Comparison of ENCODE assay signal across 14 cellular contexts in genomic region chr9:109452761-109453160, GRCh38. TPM values are rescaled to one million over a fixed set of nuclear protein-coding genes. Genes with fewer than 3 reads are reported as not detected.
A peak's percentile ranks its signal among the peaks of the same experiment; 100 is the strongest.
DNase-seq lines count a peak whose midpoint lies in the region; ATAC-seq and TF ChIP-seq lines count a peak whose summit lies in the region.
"Had no signal": no experiment of that assay in that cellular context is flagged by ENCODE, and none has a peak within 500 bp of the region (broad histone marks: within the 10 kb centered on the region; RNA-seq: fewer than 3 reads in every experiment).

No MANE protein-coding gene starts in this region.

- H2BK120ac ChIP-seq in mesendoderm (ENCODE audit: low read depth, low read length) (no peak overlapping the region), H9 (ENCODE audit: low read depth, low read length, poor library complexity, severe bottlenecking) (no peak overlapping the region)

- no peak overlapping the region for H2BK15ac ChIP-seq in mesendoderm (replicated peaks; ENCODE audit: low read depth)
- H2BK15ac ChIP-seq in H9 (ENCODE audit: low read depth, low read length), result no peak overlapping the region

- H2AFZ ChIP-seq in H9 (ENCODE audit: low read length), result no peak overlapping the region

- ATAC-seq in GM21360 (IDR thresholded peaks at IDR 0.05; ENCODE audit: unreplicated experiment), result no peak
- ATAC-seq: gastroesophageal sphincter had no signal

- H3K4me2 ChIP-seq in mesendoderm (ENCODE audit: low read length) (no peak overlapping the region), H9 (ENCODE audit: insufficient read depth, insufficient read length, low read length) (no peak overlapping the region)

- no peak overlapping the region for H2BK12ac ChIP-seq in H9 (ENCODE audit: insufficient read length, low read depth, low read length)

- H4K91ac ChIP-seq in H9 (ENCODE audit: insufficient read length, low read depth, low read length), result no peak overlapping the region

- no peak overlapping the region for H3K18ac ChIP-seq in mesendoderm (ENCODE audit: low read length)
- no peak overlapping the region for H3K18ac ChIP-seq in H9 (ENCODE audit: insufficient read length, low read depth, low read length)

- H3K36me3 Mint-ChIP-seq in chondrocyte (ENCODE audit: low read depth) (peaks cover 9% of the 10 kb centered on the region), H9 (ENCODE audit: insufficient read depth in 1 of 3, low read depth in 3 of 3) (no peaks in the 10 kb centered on the region)
- H3K36me3 Mint-ChIP-seq: activated naive CD8-positive, alpha-beta T cell had no signal

- H3K27me3 ChIP-seq in mesendoderm (ENCODE audit: insufficient read depth, low read length, poor library complexity) (no peaks in the 10 kb centered on the region), H9 (ENCODE audit: insufficient read depth, low read length) (no peaks in the 10 kb centered on the region)
- H3K27me3 ChIP-seq: gastroesophageal sphincter had no signal

- no peak overlapping the region for H3K14ac ChIP-seq in H9 (ENCODE audit: insufficient read depth, low read length)

- no peaks in the 10 kb centered on the region for H4K20me1 ChIP-seq in H9 (ENCODE audit: control insufficient read depth, insufficient read depth, insufficient read length)

- H3K4me1 ChIP-seq in mesendoderm (ENCODE audit: control insufficient read depth, low read depth, low read length) (no peaks in the 10 kb centered on the region), H9 (ENCODE audit: insufficient read depth, low read length) (peaks cover 2% of the 10 kb centered on the region; the same call in 1 of the 2 replicates)
- H3K4me1 ChIP-seq: gastroesophageal sphincter had no signal

- H2AK5ac ChIP-seq in mesendoderm (ENCODE audit: low read length) (no peak overlapping the region), H9 (ENCODE audit: insufficient read length, low read length) (no peak overlapping the region)

- H2BK5ac ChIP-seq in mesendoderm (ENCODE audit: low read length) (no peak overlapping the region), H9 (ENCODE audit: insufficient read length, low read length) (no peak overlapping the region)

- H3K4me3 ChIP-seq in mesendoderm (ENCODE audit: low read length), result no peak overlapping the region
- H3K4me3 ChIP-seq: coronary artery, gastroesophageal sphincter, SK-N-MC had no signal

- H3K23me2 ChIP-seq in H9 (ENCODE audit: insufficient read length, low read depth, low read length, poor library complexity, severe bottlenecking), result no peaks in the 10 kb centered on the region

- H3K27ac ChIP-seq in mesendoderm (ENCODE audit: low read depth, low read length), result no peak overlapping the region
- H3K27ac ChIP-seq in H9 (ENCODE audit: insufficient read length, low read depth, low read length), result no peak overlapping the region
- H3K27ac ChIP-seq: coronary artery, gastroesophageal sphincter, SK-N-MC had no signal

- H3K79me1 ChIP-seq in mesendoderm (ENCODE audit: low read length), result no peaks in the 10 kb centered on the region
- no peaks in the 10 kb centered on the region for H3K79me1 ChIP-seq in H9 (ENCODE audit: insufficient read depth, low read depth, low read length, poor library complexity, severe bottlenecking)

- peak; percentile 41 for DNase-seq in AG20443 (ENCODE audit: low spot score)
- DNase-seq in NCI-H226, result peak; percentile 86
- DNase-seq in chondrocyte (ENCODE audit: low spot score), result no peak
- peak; percentile 40 for DNase-seq in mesendoderm
- DNase-seq in central memory CD4-positive, alpha-beta T cell, result no peak
- DNase-seq in iPS-NIHi7 (ENCODE audit: extremely low spot score), result no peak
- no peak for DNase-seq in H9
- DNase-seq: GOT3; stimulated activated CD4-positive, alpha-beta T cell treated with anti-CD3 and anti-CD28 coated beads, Interleukin-2, amount 100 ng/mL, for 24 hours had no signal

- H3K79me2 ChIP-seq in mesendoderm (ENCODE audit: control insufficient read depth, insufficient read depth, low read length) (no peaks in the 10 kb centered on the region), H9 (ENCODE audit: insufficient read depth, low read length) (no peaks in the 10 kb centered on the region)

- no peaks in the 10 kb centered on the region for H3K36me3 ChIP-seq in mesendoderm (ENCODE audit: control insufficient read depth, insufficient read depth, low read length)
- H3K36me3 ChIP-seq: gastroesophageal sphincter had no signal

- no peaks in the 10 kb centered on the region for H3K9me3 ChIP-seq in H9 (ENCODE audit: control insufficient read depth, low read depth, low read length)
- H3K9me3 ChIP-seq: gastroesophageal sphincter had no signal

- H3K27me3 Mint-ChIP-seq in chondrocyte (ENCODE audit: low read depth) (no peaks in the 10 kb centered on the region), H9 (ENCODE audit: low read depth) (no peaks in the 10 kb centered on the region)

- no peak overlapping the region for H3K23ac ChIP-seq in mesendoderm (ENCODE audit: low read length)
- no peak overlapping the region for H3K23ac ChIP-seq in H9 (ENCODE audit: insufficient read length, low read depth, low read length)

- H3K9me3 Mint-ChIP-seq in chondrocyte (ENCODE audit: low read depth) (no peaks in the 10 kb centered on the region), H9 (no peaks in the 10 kb centered on the region)

- H3T11ph ChIP-seq in H9 (ENCODE audit: low read length), result no peak overlapping the region

- H3K4me1 Mint-ChIP-seq in chondrocyte (ENCODE audit: low read depth) (peaks cover 23% of the 10 kb centered on the region), H9 (peaks cover 21 to 26% of the 10 kb centered on the region in 2 experiments)

- H3K56ac ChIP-seq in mesendoderm (ENCODE audit: low read length) (no peak overlapping the region), H9 (ENCODE audit: insufficient read length, low read depth, low read length) (no peak overlapping the region)

- H3K4me3 Mint-ChIP-seq in chondrocyte (ENCODE audit: unreplicated experiment) (no peak overlapping the region), H9 (no peak overlapping the region)
- H3K4me3 Mint-ChIP-seq: activated naive CD8-positive, alpha-beta T cell had no signal

- no peak overlapping the region for H4K5ac ChIP-seq in mesendoderm (ENCODE audit: low read length)
- H4K5ac ChIP-seq in H9 (ENCODE audit: insufficient read length, low read depth, low read length), result no peak overlapping the region

- TF ChIP-seq CTCF in chondrocyte (IDR thresholded peaks at IDR 0.05), result no peak
- no peak for TF ChIP-seq CTCF in H9 (conservative IDR thresholded peaks at IDR 0.05)

- H3K27ac Mint-ChIP-seq in chondrocyte (ENCODE audit: unreplicated experiment) (peak overlapping the region; percentile 70), H9 (no peak overlapping the region)
- H3K27ac Mint-ChIP-seq: activated naive CD8-positive, alpha-beta T cell had no signal

- H3K4ac ChIP-seq in mesendoderm (ENCODE audit: low read depth, low read length) (no peak overlapping the region), H9 (ENCODE audit: low read depth, low read length) (no peak overlapping the region)

- no peak overlapping the region for H2BK20ac ChIP-seq in H9 (ENCODE audit: low read depth, low read length, poor library complexity, severe bottlenecking)

- H4K8ac ChIP-seq in mesendoderm (ENCODE audit: low read depth, low read length), result no peak overlapping the region
- H4K8ac ChIP-seq in H9 (replicated peaks; ENCODE audit: insufficient read length, low read depth, low read length), result no peak overlapping the region

- H3K9ac ChIP-seq in mesendoderm (ENCODE audit: low read length) (no peak overlapping the region), H9 (ENCODE audit: extremely low read depth, insufficient read length, low read length) (no peak overlapping the region)

- no CpG with 5 or more reads among the region's 3 CpGs for WGBS in mesendoderm (ENCODE audit: extremely low coverage, insufficient coverage, low lambda C conversion rate)
- no CpG with 5 or more reads among the region's 3 CpGs for WGBS in H9 (ENCODE audit: extremely low coverage, insufficient read length, low lambda C conversion rate)

RNA-seq across cellular contexts. Expression of gene PTPN3, which starts 45.3 kb away (rescaled TPM):
- 4.5 to 7.2 TPM (median 6.6 TPM) in 3 replicates for total RNA-seq in chondrocyte
- polyA plus RNA-seq in mesendoderm (2013, experiment 1 of 2), result 0.80 TPM
- 0.91 TPM for polyA plus RNA-seq in mesendoderm (2013, experiment 2 of 2)
- 2.2 and 2.6 TPM in 2 replicates for total RNA-seq in H9 (2021)

Comparison
In these comparisons a context has a peak if more than half of its experiments do, and no peak if none do; other contexts are left out.
1. DNase-seq: peak in AG20443 (single experiment), NCI-H226 (single experiment) and mesendoderm (single experiment); none in chondrocyte (single experiment), central memory CD4-positive, alpha-beta T cell (single experiment), iPS-NIHi7 (single experiment) and H9 (single experiment).